18 cellular contexts compared by ENCODE assay signal in the genomic region with DNA sequence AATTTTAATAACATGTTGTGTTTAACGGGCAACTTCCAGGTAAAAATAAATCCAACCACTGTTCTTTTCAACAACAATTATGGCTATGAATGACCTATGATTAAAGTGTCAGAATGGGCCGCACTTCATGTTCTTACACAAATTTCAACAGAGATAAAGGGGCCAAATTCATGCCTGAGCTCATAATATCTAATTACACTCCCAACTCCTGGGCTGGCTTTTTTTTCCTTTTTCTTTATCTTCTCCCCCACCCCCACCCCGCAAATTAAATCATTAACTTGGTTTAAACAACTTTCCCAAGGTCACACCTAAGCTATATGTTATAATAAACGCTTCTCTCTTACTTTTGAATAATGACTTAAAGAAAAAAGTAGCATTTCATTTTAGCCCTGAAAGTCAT. TPM values are rescaled to one million over a fixed set of nuclear protein-coding genes. Genes with fewer than 3 reads are reported as not detected.
DNase-seq lines count a peak whose midpoint lies in the region; ATAC-seq, FAIRE-seq and TF ChIP-seq lines count a peak whose summit lies in the region.
"Had no signal": no experiment of that assay in that cellular context is flagged by ENCODE, and none has a peak within 500 bp of the region (broad histone marks: within the 10 kb centered on the region; RNA-seq: fewer than 3 reads in every experiment).

No MANE protein-coding gene starts in this region.

- no peaks in the 10 kb centered on the region for H3K9me2 ChIP-seq in GM23338 (ENCODE audit: insufficient read depth)

- ATAC-seq in gastrocnemius medialis (peak; percentile 70 to 89), GM23338 (no peak)

- H3K36me3 ChIP-seq in gastrocnemius medialis (no peaks in the 10 kb centered on the region), GM23338 (ENCODE audit: insufficient read depth) (no peaks in the 10 kb centered on the region)
- H3K36me3 ChIP-seq: BE2C, HAP-1 had no signal

- H3K4me3 ChIP-seq in gastrocnemius medialis (no peak overlapping the region), GM23338 (no peak overlapping the region)
- H3K4me3 ChIP-seq: HAP-1 had no signal

- no peak for TF ChIP-seq CTCF in gastrocnemius medialis (IDR thresholded peaks at IDR 0.05 in 4 of 5, conservative IDR thresholded peaks at IDR 0.05 in 1 of 5)
- TF ChIP-seq CTCF in GM23338 (conservative IDR thresholded peaks at IDR 0.05; ENCODE audit: low read depth in 2 of 2) = no peak

- no peaks in the 10 kb centered on the region for H3K9me3 Mint-ChIP-seq in GM23338

- no peaks in the 10 kb centered on the region; the same call in 1 of the 2 replicates for H4K20me1 ChIP-seq in GM23338 (replicated peaks; ENCODE audit: insufficient read depth)

- H3K4me1 ChIP-seq in gastrocnemius medialis (peaks cover 37 to 44% of the 10 kb centered on the region in 2 donors), GM23338 (ENCODE audit: insufficient read depth) (peaks cover 54% of the 10 kb centered on the region)

- no peak overlapping the region for H2AFZ ChIP-seq in GM23338

- no peak overlapping the region for H3K27ac Mint-ChIP-seq in GM23338
- H3K27ac Mint-ChIP-seq: CD4-positive, alpha-beta memory T cell had no signal

- DNase-seq in NCI-H146 (lab: John Stamatoyannopoulos, UW) = peak; percentile 16
- DNase-seq in NCI-H146 treated with DMSO at 0.1 percent for 48 hours (lab: John Stamatoyannopoulos, UW; ENCODE audit: unreplicated experiment) = no peak
- peak; percentile 53 for DNase-seq in NCI-H69 (lab: John Stamatoyannopoulos, UW)
- peak in 1 of 2 donors; percentile 13 for DNase-seq in gastrocnemius medialis
- no peak for DNase-seq in inferior parietal cortex (ENCODE audit: extremely low spot score)
- DNase-seq in GM23338 (ENCODE audit: low spot score) = no peak
- no peak for DNase-seq in nucleus accumbens (lab: John Stamatoyannopoulos, UW)
- DNase-seq: BE2C; Calu3; CD4-positive, alpha-beta memory T cell; DMS53; KG1; NCI-H1436; NCI-H82 had no signal

- intact Hi-C loops in gastrocnemius medialis (cut with DNase I; ENCODE audit: low total_unique reads) = no loop called here

- peaks cover 99% of the 10 kb centered on the region for H3K79me2 ChIP-seq in GM23338 (replicated peaks; ENCODE audit: insufficient read depth)

- H3K9me3 ChIP-seq in gastrocnemius medialis = no peaks in the 10 kb centered on the region
- H3K9me3 ChIP-seq: BE2C, HAP-1 had no signal

- in situ Hi-C loops in gastrocnemius medialis (cut with MboI; ENCODE audit: low sequenced_read_pairs in 4 of 4) = no loop called here

- no peaks in the 10 kb centered on the region; the same call in 2 of the 3 replicates for H3K36me3 Mint-ChIP-seq in GM23338 (ENCODE audit: low read depth)
- H3K36me3 Mint-ChIP-seq: CD4-positive, alpha-beta memory T cell had no signal

- H3K4me2 ChIP-seq in GM23338 = no peak overlapping the region

- H3K4me1 Mint-ChIP-seq in GM23338 = peaks cover 57% of the 10 kb centered on the region
- H3K4me1 Mint-ChIP-seq: CD4-positive, alpha-beta memory T cell had no signal

- H3K27me3 ChIP-seq in gastrocnemius medialis (no peaks in the 10 kb centered on the region), GM23338 (ENCODE audit: insufficient read depth) (no peaks in the 10 kb centered on the region)
- H3K27me3 ChIP-seq: BE2C had no signal

- H3K4me3 Mint-ChIP-seq in GM23338 = no peak overlapping the region
- H3K4me3 Mint-ChIP-seq: CD4-positive, alpha-beta memory T cell had no signal

- no peaks in the 10 kb centered on the region for H3F3A ChIP-seq in GM23338 (replicated peaks; ENCODE audit: low read depth)

- TF ChIP-seq POLR2A in gastrocnemius medialis (IDR thresholded peaks at IDR 0.05) = no peak

- H3K27me3 Mint-ChIP-seq in GM23338 (ENCODE audit: insufficient read depth, low read depth, poor library complexity) = no peaks in the 10 kb centered on the region

- peak overlapping the region; percentile 55 to 63 (median 61) for H3K27ac ChIP-seq in gastrocnemius medialis
- H3K27ac ChIP-seq in GM23338 (ENCODE audit: low read depth) = no peak overlapping the region
- H3K27ac ChIP-seq: 22Rv1, HL-60 had no signal

- FAIRE-seq in islet of Langerhans (lab: Jason Lieb, UNC) = peak; percentile 13

TF ChIP-seq in GM23338, 12 proteins besides CTCF, POLR2A, EP300 and RAD21 (continues in another document):
- TF ChIP-seq CREB1 (CRISPR knock-in tag; IDR thresholded peaks at IDR 0.05; ENCODE audit: low read depth) = no peak
- TF ChIP-seq STAT1 (IDR thresholded peaks at IDR 0.05; ENCODE audit: unreplicated experiment) = no peak
- no peak for TF ChIP-seq EZH2phosphoT487 (IDR thresholded peaks at IDR 0.05; ENCODE audit: unreplicated experiment)
- TF ChIP-seq, protein P1, sequence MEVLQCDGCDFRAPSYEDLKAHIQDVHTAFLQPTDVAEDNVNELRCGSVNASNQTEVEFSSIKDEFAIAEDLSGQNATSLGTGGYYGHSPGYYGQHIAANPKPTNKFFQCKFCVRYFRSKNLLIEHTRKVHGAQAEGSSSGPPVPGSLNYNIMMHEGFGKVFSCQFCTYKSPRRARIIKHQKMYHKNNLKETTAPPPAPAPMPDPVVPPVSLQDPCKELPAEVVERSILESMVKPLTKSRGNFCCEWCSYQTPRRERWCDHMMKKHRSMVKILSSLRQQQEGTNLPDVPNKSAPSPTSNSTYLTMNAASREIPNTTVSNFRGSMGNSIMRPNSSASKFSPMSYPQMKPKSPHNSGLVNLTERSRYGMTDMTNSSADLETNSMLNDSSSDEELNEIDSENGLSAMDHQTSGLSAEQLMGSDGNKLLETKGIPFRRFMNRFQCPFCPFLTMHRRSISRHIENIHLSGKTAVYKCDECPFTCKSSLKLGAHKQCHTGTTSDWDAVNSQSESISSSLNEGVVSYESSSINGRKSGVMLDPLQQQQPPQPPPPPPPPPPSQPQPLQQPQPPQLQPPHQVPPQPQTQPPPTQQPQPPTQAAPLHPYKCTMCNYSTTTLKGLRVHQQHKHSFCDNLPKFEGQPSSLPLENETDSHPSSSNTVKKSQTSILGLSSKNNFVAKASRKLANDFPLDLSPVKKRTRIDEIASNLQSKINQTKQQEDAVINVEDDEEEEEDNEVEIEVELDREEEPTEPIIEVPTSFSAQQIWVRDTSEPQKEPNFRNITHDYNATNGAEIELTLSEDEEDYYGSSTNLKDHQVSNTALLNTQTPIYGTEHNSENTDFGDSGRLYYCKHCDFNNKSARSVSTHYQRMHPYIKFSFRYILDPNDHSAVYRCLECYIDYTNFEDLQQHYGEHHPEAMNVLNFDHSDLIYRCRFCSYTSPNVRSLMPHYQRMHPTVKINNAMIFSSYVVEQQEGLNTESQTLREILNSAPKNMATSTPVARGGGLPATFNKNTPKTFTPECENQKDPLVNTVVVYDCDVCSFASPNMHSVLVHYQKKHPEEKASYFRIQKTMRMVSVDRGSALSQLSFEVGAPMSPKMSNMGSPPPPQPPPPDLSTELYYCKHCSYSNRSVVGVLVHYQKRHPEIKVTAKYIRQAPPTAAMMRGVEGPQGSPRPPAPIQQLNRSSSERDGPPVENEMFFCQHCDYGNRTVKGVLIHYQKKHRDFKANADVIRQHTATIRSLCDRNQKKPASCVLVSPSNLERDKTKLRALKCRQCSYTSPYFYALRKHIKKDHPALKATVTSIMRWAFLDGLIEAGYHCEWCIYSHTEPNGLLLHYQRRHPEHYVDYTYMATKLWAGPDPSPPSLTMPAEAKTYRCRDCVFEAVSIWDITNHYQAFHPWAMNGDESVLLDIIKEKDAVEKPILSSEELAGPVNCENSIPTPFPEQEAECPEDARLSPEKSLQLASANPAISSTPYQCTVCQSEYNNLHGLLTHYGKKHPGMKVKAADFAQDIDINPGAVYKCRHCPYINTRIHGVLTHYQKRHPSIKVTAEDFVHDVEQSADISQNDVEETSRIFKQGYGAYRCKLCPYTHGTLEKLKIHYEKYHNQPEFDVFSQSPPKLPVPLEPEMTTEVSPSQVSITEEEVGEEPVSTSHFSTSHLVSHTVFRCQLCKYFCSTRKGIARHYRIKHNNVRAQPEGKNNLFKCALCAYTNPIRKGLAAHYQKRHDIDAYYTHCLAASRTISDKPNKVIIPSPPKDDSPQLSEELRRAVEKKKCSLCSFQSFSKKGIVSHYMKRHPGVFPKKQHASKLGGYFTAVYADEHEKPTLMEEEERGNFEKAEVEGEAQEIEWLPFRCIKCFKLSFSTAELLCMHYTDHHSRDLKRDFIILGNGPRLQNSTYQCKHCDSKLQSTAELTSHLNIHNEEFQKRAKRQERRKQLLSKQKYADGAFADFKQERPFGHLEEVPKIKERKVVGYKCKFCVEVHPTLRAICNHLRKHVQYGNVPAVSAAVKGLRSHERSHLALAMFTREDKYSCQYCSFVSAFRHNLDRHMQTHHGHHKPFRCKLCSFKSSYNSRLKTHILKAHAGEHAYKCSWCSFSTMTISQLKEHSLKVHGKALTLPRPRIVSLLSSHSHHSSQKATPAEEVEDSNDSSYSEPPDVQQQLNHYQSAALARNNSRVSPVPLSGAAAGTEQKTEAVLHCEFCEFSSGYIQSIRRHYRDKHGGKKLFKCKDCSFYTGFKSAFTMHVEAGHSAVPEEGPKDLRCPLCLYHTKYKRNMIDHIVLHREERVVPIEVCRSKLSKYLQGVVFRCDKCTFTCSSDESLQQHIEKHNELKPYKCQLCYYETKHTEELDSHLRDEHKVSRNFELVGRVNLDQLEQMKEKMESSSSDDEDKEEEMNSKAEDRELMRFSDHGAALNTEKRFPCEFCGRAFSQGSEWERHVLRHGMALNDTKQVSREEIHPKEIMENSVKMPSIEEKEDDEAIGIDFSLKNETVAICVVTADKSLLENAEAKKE (CRISPR knock-in tag; IDR thresholded peaks at IDR 0.05) = no peak
- TF ChIP-seq, protein P2, sequence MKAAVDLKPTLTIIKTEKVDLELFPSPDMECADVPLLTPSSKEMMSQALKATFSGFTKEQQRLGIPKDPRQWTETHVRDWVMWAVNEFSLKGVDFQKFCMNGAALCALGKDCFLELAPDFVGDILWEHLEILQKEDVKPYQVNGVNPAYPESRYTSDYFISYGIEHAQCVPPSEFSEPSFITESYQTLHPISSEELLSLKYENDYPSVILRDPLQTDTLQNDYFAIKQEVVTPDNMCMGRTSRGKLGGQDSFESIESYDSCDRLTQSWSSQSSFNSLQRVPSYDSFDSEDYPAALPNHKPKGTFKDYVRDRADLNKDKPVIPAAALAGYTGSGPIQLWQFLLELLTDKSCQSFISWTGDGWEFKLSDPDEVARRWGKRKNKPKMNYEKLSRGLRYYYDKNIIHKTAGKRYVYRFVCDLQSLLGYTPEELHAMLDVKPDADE (IDR thresholded peaks at IDR 0.05) = no peak
- TF ChIP-seq JUNB (IDR thresholded peaks at IDR 0.05; ENCODE audit: unreplicated experiment) = no peak
- TF ChIP-seq POLR2AphosphoS5 (IDR thresholded peaks at IDR 0.05; ENCODE audit: low read depth) = no peak

RNA-seq across cellular contexts. Expression of a gene that starts 25.9 kb away (rescaled TPM):
- total RNA-seq in gastrocnemius medialis = 10 to 100 TPM in 3 of 4 donors, 1 to 10 TPM in 1; 7.3 to 27.4 (median 17.5) TPM
- 39.7 and 42.4 TPM in 2 replicates for total RNA-seq in GM23338 (2014; rRNA removed; shearing (Covaris generic))
- 20.0 and 20.5 TPM in 2 replicates for polyA plus RNA-seq in GM23338 (2016; fragmentation: Nextera tagmentation; extraction: Ambion mirVana)
- total RNA-seq: CD4-positive, alpha-beta memory T cell had no signal
- polyA plus RNA-seq: CD4-positive, alpha-beta memory T cell had no signal

Comparison
In these comparisons a context has a peak if more than half of its experiments do, and no peak if none do; other contexts are left out.
1. DNase-seq: peak in NCI-H146 (single experiment) and NCI-H69 (single experiment); none in NCI-H146 treated with DMSO at 0.1 percent for 48 hours (single experiment), inferior parietal cortex (single experiment), GM23338 (single experiment) and nucleus accumbens (0 of 56).